1 cellular context compared by ENCODE assay signal in the genomic region with DNA sequence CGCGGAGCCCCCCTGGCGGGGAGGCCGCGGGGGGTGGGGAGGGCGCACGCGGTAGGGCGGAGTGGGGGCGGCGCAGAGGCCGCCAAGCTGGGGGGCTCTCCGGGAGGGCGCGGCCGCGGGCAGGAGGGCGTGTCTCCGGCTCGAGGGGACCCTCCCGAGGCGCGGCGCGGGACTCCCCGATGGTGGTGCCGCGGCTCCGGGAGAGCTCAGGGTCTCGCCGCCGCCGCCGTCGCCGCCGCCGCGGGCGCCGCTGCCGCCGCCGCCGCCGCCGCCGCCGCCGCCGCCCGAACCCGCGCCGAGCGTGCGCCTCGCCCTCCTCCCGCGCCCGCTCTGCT.
TF ChIP-seq lines count a peak whose summit lies in the region.

PTCHD1 (plus strand) TSS at position 314 of the 335 bp plus-strand sequence. CDS start 27 bp downstream, outside the sequence.

TF ChIP-seq in IMR-90, 13 proteins besides CTCF, POLR2A, EP300 and RAD21:
- no peak for TF ChIP-seq MAZ (IDR thresholded peaks at IDR 0.05; ENCODE audit: borderline replicate concordance, low read depth, low read length)
- no peak for TF ChIP-seq CEBPB (IDR thresholded peaks at IDR 0.05; ENCODE audit: low read depth, low read length)
- TF ChIP-seq USF2 (IDR thresholded peaks at IDR 0.05; ENCODE audit: low read depth, low read length): no peak
- TF ChIP-seq FOS (IDR thresholded peaks at IDR 0.05; ENCODE audit: low read depth, low read length): no peak
- no peak for TF ChIP-seq CHD1 (IDR thresholded peaks at IDR 0.05; ENCODE audit: low read depth, low read length)
- no peak for TF ChIP-seq SMC3 (IDR thresholded peaks at IDR 0.05; ENCODE audit: low read depth, low read length)
- TF ChIP-seq RFX5 (IDR thresholded peaks at IDR 0.05; ENCODE audit: low read depth, low read length): no peak
- no peak for TF ChIP-seq RCOR1 (IDR thresholded peaks at IDR 0.05; ENCODE audit: insufficient replicate concordance, low read length)
- no peak for TF ChIP-seq NFE2L2 (IDR thresholded peaks at IDR 0.05; ENCODE audit: low read depth, low read length)
